Comparison of ENCODE assay signal across 28 cellular contexts in the genomic region with DNA sequence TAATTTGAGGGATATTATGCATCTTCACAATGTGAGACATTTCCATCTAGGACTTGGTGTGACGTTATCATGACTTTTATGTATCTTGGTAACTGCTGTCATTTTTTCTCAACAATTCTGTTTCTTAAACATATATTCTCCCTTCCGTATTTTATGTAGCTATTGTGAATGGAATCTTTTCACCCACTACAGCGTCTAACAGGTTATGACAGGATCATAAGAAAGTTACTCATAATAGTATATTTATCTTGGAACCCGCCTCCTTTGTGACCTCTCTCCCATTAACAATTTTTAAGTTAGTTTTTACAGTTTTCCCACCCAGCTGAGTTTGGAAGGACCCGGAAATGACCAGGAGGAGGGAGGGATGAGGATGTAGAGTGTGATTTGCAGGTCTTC. TPM values are rescaled to one million over a fixed set of nuclear protein-coding genes. Genes with fewer than 3 reads are reported as not detected.
A peak's percentile ranks its signal among the peaks of the same experiment; 100 is the strongest.
DNase-seq lines count a peak whose midpoint lies in the region; ATAC-seq and TF ChIP-seq lines count a peak whose summit lies in the region.
"Had no signal": no experiment of that assay in that cellular context is flagged by ENCODE, and none has a peak within 500 bp of the region (broad histone marks: within the 10 kb centered on the region; RNA-seq: fewer than 3 reads in every experiment).

No MANE protein-coding gene starts in this region.

- peaks cover 40% of the 10 kb centered on the region for H3K4me1 Mint-ChIP-seq in activated T-cell treated with anti-CD3 and anti-CD28 coated beads, Interleukin-2, amount 50 U/mL, for 72 hours (ENCODE audit: low read depth)
- H3K4me1 Mint-ChIP-seq in activated T-cell treated with anti-CD3 and anti-CD28 coated beads, Interleukin-2, amount 50 U/mL, for 4 hours (ENCODE audit: low read depth), result peaks cover 18% of the 10 kb centered on the region
- peaks cover 3% of the 10 kb centered on the region for H3K4me1 Mint-ChIP-seq in progenitor cell of endocrine pancreas (ENCODE audit: low read depth)

- H3K4me3 Mint-ChIP-seq in activated T-cell treated with anti-CD3 and anti-CD28 coated beads, Interleukin-2, amount 50 U/mL, for 72 hours, result peak overlapping the region; percentile 17 to 26
- no peak overlapping the region for H3K4me3 Mint-ChIP-seq in activated T-cell treated with anti-CD3 and anti-CD28 coated beads, Interleukin-2, amount 50 U/mL, for 4 hours
- H3K4me3 Mint-ChIP-seq in progenitor cell of endocrine pancreas (ENCODE audit: low read depth), result no peak overlapping the region
- H3K4me3 Mint-ChIP-seq: activated naive CD8-positive, alpha-beta T cell; central memory CD8-positive, alpha-beta T cell; memory B cell had no signal

- no peak for ATAC-seq in activated T-cell treated with anti-CD3 and anti-CD28 coated beads, Interleukin-2, amount 50 U/mL, for 72 hours (replicated peaks in 1 of 2)
- ATAC-seq in activated T-cell treated with anti-CD3 and anti-CD28 coated beads, Interleukin-2, amount 50 U/mL, for 4 hours, result no peak
- no peak for ATAC-seq in GM18502 (IDR thresholded peaks at IDR 0.05; ENCODE audit: poor library complexity, unreplicated experiment)
- ATAC-seq: GM12878; stimulated activated naive CD8-positive, alpha-beta T cell treated with anti-CD3 and anti-CD28 coated beads, Interleukin-15, amount 100 ng/mL, for 72 hours had no signal

- H3K27me3 Mint-ChIP-seq in activated T-cell treated with anti-CD3 and anti-CD28 coated beads, Interleukin-2, amount 50 U/mL, for 72 hours (ENCODE audit: low read depth), result peaks cover 78% of the 10 kb centered on the region
- peaks cover 68% of the 10 kb centered on the region for H3K27me3 Mint-ChIP-seq in activated T-cell treated with anti-CD3 and anti-CD28 coated beads, Interleukin-2, amount 50 U/mL, for 4 hours (ENCODE audit: low read depth)
- H3K27me3 Mint-ChIP-seq in progenitor cell of endocrine pancreas, result peaks cover 94% of the 10 kb centered on the region

- no peaks in the 10 kb centered on the region for H3K9me3 Mint-ChIP-seq in activated T-cell treated with anti-CD3 and anti-CD28 coated beads, Interleukin-2, amount 50 U/mL, for 72 hours
- H3K9me3 Mint-ChIP-seq in activated T-cell treated with anti-CD3 and anti-CD28 coated beads, Interleukin-2, amount 50 U/mL, for 4 hours, result no peaks in the 10 kb centered on the region
- no peaks in the 10 kb centered on the region for H3K9me3 Mint-ChIP-seq in progenitor cell of endocrine pancreas (ENCODE audit: low read depth)
- H3K9me3 Mint-ChIP-seq: activated T-helper 2 cell treated with anti-CD3 and anti-CD28 coated beads, Interferon-gamma antibody, Interleukin-2, Interleukin-4, amounts not matched to agents 10 μg/mL and 5 μg/mL and 100 μg/mL, durations not matched to agents 14 hours and 24 hours and 36 hours; central memory CD8-positive, alpha-beta T cell; memory B cell; stimulated activated naive CD8-positive, alpha-beta T cell treated with anti-CD3 and anti-CD28 coated beads, Interleukin-15, amount 100 ng/mL, for 72 hours had no signal

- no peak for DNase-seq in activated T-cell treated with anti-CD3 and anti-CD28 coated beads, Interleukin-2, amount 50 U/mL, for 72 hours
- DNase-seq in activated T-cell treated with anti-CD3 and anti-CD28 coated beads, Interleukin-2, amount 50 U/mL, for 4 hours, result no peak
- no peak for DNase-seq in adipocyte (ENCODE audit: low read depth)
- DNase-seq in progenitor cell of endocrine pancreas (ENCODE audit: low spot score, unreplicated experiment), result no peak
- DNase-seq in activated CD8-positive, alpha-beta memory T cell treated with anti-CD3 and anti-CD28 coated beads, Interleukin-2, amount 50 U/mL, for 4 hours, result no peak
- no peak for DNase-seq in coronary artery (ENCODE audit: low spot score)
- DNase-seq: activated CD4-positive, alpha-beta T cell treated with anti-CD3 and anti-CD28 coated beads, Interleukin-2, amount 50 U/mL, for 48 hours; activated CD8-positive, alpha-beta memory T cell treated with anti-CD3 and anti-CD28 coated beads, Interleukin-2, amount 50 U/mL, for 48 hours; AML-193; CD4-positive, alpha-beta memory T cell; GM23248; left colon; NCI-H1105; NCI-H1930; NCI-H526; SHP77; stimulated activated naive CD8-positive, alpha-beta T cell treated with anti-CD3 and anti-CD28 coated beads, Interleukin-15, amount 100 ng/mL, for 72 hours; SW 1271 had no signal

- H3K9me3 ChIP-seq in adipocyte (ENCODE audit: control insufficient read depth, low read length) (no peaks in the 10 kb centered on the region), iPS-15b (ENCODE audit: control insufficient read depth, insufficient read depth, low read length) (no peaks in the 10 kb centered on the region)
- H3K9me3 ChIP-seq: ascending aorta had no signal

- no peaks in the 10 kb centered on the region for H3K36me3 Mint-ChIP-seq in activated T-cell treated with anti-CD3 and anti-CD28 coated beads, Interleukin-2, amount 50 U/mL, for 72 hours (ENCODE audit: insufficient read depth in 2 of 2)
- H3K36me3 Mint-ChIP-seq in activated T-cell treated with anti-CD3 and anti-CD28 coated beads, Interleukin-2, amount 50 U/mL, for 4 hours (ENCODE audit: insufficient read depth), result peaks cover 2% of the 10 kb centered on the region
- no peaks in the 10 kb centered on the region for H3K36me3 Mint-ChIP-seq in progenitor cell of endocrine pancreas (ENCODE audit: insufficient read depth)
- H3K36me3 Mint-ChIP-seq: activated naive CD8-positive, alpha-beta T cell; CD4-positive, alpha-beta memory T cell had no signal

- TF ChIP-seq CTCF in progenitor cell of endocrine pancreas (IDR thresholded peaks at IDR 0.05; ENCODE audit: unreplicated experiment) (no peak), coronary artery (IDR thresholded peaks at IDR 0.05) (no peak)

- H3K4me3 ChIP-seq in adipocyte (ENCODE audit: low read length) (peak overlapping the region; percentile 54), iPS-15b (ENCODE audit: low read depth, low read length) (peak overlapping the region; percentile 50), coronary artery (no peak overlapping the region)
- H3K4me3 ChIP-seq: ascending aorta, GM12878, GM23248 had no signal

- peaks cover 4% of the 10 kb centered on the region for H3K4me1 ChIP-seq in adipocyte (ENCODE audit: control insufficient read depth, insufficient read depth, low read length)
- H3K4me1 ChIP-seq in iPS-15b (ENCODE audit: control insufficient read depth, insufficient read depth, low read length), result peaks cover 4% of the 10 kb centered on the region

- H3K27ac ChIP-seq in coronary artery, result no peak overlapping the region
- H3K27ac ChIP-seq: ascending aorta, GM23248 had no signal

- H3K27me3 ChIP-seq in adipocyte (replicated peaks; ENCODE audit: control insufficient read depth, insufficient read depth, low read length) (peaks cover 78% of the 10 kb centered on the region), iPS-15b (ENCODE audit: control insufficient read depth, insufficient read depth, low read length) (peaks cover 98% of the 10 kb centered on the region)

- H3K27ac Mint-ChIP-seq in activated T-cell treated with anti-CD3 and anti-CD28 coated beads, Interleukin-2, amount 50 U/mL, for 72 hours, result no peak overlapping the region
- H3K27ac Mint-ChIP-seq in progenitor cell of endocrine pancreas, result peak overlapping the region; percentile 2
- H3K27ac Mint-ChIP-seq: activated naive CD8-positive, alpha-beta T cell; activated T-helper 2 cell treated with anti-CD3 and anti-CD28 coated beads, Interferon-gamma antibody, Interleukin-2, Interleukin-4, amounts not matched to agents 10 μg/mL and 5 μg/mL and 100 μg/mL, durations not matched to agents 14 hours and 24 hours and 36 hours; CD4-positive, alpha-beta memory T cell; memory B cell had no signal

- H3K9ac ChIP-seq in adipocyte (ENCODE audit: low read length) (no peak overlapping the region), iPS-15b (ENCODE audit: low read depth, low read length) (no peak overlapping the region)
- H3K9ac ChIP-seq: GM23248 had no signal

- H3K36me3 ChIP-seq in adipocyte (ENCODE audit: control insufficient read depth, insufficient read depth, low read length, severe bottlenecking), result no peaks in the 10 kb centered on the region
- no peaks in the 10 kb centered on the region for H3K36me3 ChIP-seq in iPS-15b (ENCODE audit: control insufficient read depth, insufficient read depth, low read length)
- H3K36me3 ChIP-seq: ascending aorta had no signal

RNA-seq across cellular contexts. Expression of gene DMRTA2, which starts 6.8 kb away (rescaled TPM):
- not detected for total RNA-seq in activated T-cell treated with anti-CD3 and anti-CD28 coated beads, Interleukin-2, amount 50 U/mL, for 72 hours
- not detected for total RNA-seq in activated T-cell treated with anti-CD3 and anti-CD28 coated beads, Interleukin-2, amount 50 U/mL, for 4 hours
- total RNA-seq in progenitor cell of endocrine pancreas, result 0.20 TPM in 1 of 2 replicates, not detected in the other
- total RNA-seq: activated T-helper 2 cell treated with anti-CD3 and anti-CD28 coated beads, Interferon-gamma antibody, Interleukin-2, Interleukin-4, amounts not matched to agents 10 μg/mL and 5 μg/mL and 100 μg/mL, durations not matched to agents 14 hours and 24 hours and 36 hours; ascending aorta; CD4-positive, alpha-beta memory T cell; dermis microvascular lymphatic vessel endothelial cell; GM12878; GM23248; omental fat pad had no signal

Comparison
In these comparisons a context has a peak if more than half of its experiments do, and no peak if none do; other contexts are left out.
1. H3K4me3 Mint-ChIP-seq: peak in activated T-cell treated with anti-CD3 and anti-CD28 coated beads, Interleukin-2, amount 50 U/mL, for 72 hours (2 of 2); none in activated T-cell treated with anti-CD3 and anti-CD28 coated beads, Interleukin-2, amount 50 U/mL, for 4 hours (single experiment) and progenitor cell of endocrine pancreas (single experiment).